Comparison of ENCODE assay signal across 17 cellular contexts in genomic region chr12:44654641-44655625, GRCh38.
A peak's percentile ranks its signal among the peaks of the same experiment; 100 is the strongest.
DNase-seq lines count a peak whose midpoint lies in the region; ATAC-seq and TF ChIP-seq lines count a peak whose summit lies in the region.
"Had no signal": no experiment of that assay in that cellular context is flagged by ENCODE, and none has a peak within 500 bp of the region (broad histone marks: within the 10 kb centered on the region; RNA-seq: fewer than 3 reads in every experiment).

No MANE protein-coding gene starts in this region.

- no peaks in the 10 kb centered on the region for H3K9me3 Mint-ChIP-seq in stimulated activated effector memory CD8-positive, alpha-beta T cell treated with anti-CD3 and anti-CD28 coated beads, Interleukin-12 subunit alpha, Interleukin-12 subunit beta, amount 100 ng/mL, for 72 hours
- H3K9me3 Mint-ChIP-seq: dendritic cell treated with granulocyte-macrophage colony-stimulating factor and Interleukin-4, amounts not matched to agents 40 ng/mL and 50 ng/mL, for 4 days had no signal

- no peaks in the 10 kb centered on the region for H3K36me3 Mint-ChIP-seq in stimulated activated effector memory CD8-positive, alpha-beta T cell treated with anti-CD3 and anti-CD28 coated beads, Interleukin-12 subunit alpha, Interleukin-12 subunit beta, amount 100 ng/mL, for 72 hours

- no peak for TF ChIP-seq EP300 in stomach (IDR thresholded peaks at IDR 0.05)

- peaks cover 13% of the 10 kb centered on the region for H3K4me1 Mint-ChIP-seq in stimulated activated effector memory CD8-positive, alpha-beta T cell treated with anti-CD3 and anti-CD28 coated beads, Interleukin-12 subunit alpha, Interleukin-12 subunit beta, amount 100 ng/mL, for 72 hours
- H3K4me1 Mint-ChIP-seq: activated CD4-positive, alpha-beta memory T cell treated with anti-CD3 and anti-CD28 coated beads, Interleukin-2, amount 10 ng/mL, durations not matched to agents 7 days and 5 days; activated naive CD4-positive, alpha-beta T cell treated with anti-CD3 and anti-CD28 coated beads, Interleukin-2, amount 10 ng/mL, durations not matched to agents 7 days and 5 days had no signal

- no peak overlapping the region for H3K4me3 ChIP-seq in stomach
- H3K4me3 ChIP-seq: GM12878, ovary had no signal

- DNase-seq in NCI-H1436 (lab: John Stamatoyannopoulos, UW) (peak; percentile 59), NCI-H526 treated with DMSO at 0.1 percent for 48 hours (lab: John Stamatoyannopoulos, UW) (peak; percentile 68), head of caudate nucleus (peak; percentile 17 to 86 (median 60)), AML-193 (lab: John Stamatoyannopoulos, UW) (no peak), stomach (no peak), mesenteric fat pad (ENCODE audit: low spot score) (no peak)
- DNase-seq in stimulated activated effector memory CD8-positive, alpha-beta T cell treated with anti-CD3 and anti-CD28 coated beads, Interleukin-12 subunit alpha, Interleukin-12 subunit beta, amount 100 ng/mL, for 72 hours (ENCODE audit: low spot score in 2 of 2), result no peak
- DNase-seq: activated CD4-positive, alpha-beta memory T cell treated with anti-CD3 and anti-CD28 coated beads, Interleukin-2, amount 10 ng/mL, durations not matched to agents 7 days and 5 days; activated naive CD4-positive, alpha-beta T cell treated with anti-CD3 and anti-CD28 coated beads, Interleukin-2, amount 10 ng/mL, durations not matched to agents 7 days and 5 days; Calu3; KG1; left ventricle myocardium superior; NCI-H774; ovary; stimulated activated naive CD4-positive, alpha-beta T cell had no signal

- WGBS in stomach, 5 donors, result 29 to 42% (median 32%) methylated on average over 12 of the region's 12 CpGs

- intact Hi-C loops in head of caudate nucleus (cut with DNase I) (no loop called here), stomach (cut with DNase I; ENCODE audit: low total_unique reads) (no loop called here)

- TF ChIP-seq POLR2A in stomach (IDR thresholded peaks at IDR 0.05), result no peak

- TF ChIP-seq CTCF in stomach (IDR thresholded peaks at IDR 0.05), result no peak

- no peaks in the 10 kb centered on the region for H3K9me3 ChIP-seq in stomach
- H3K9me3 ChIP-seq: ovary had no signal

- no peaks in the 10 kb centered on the region for H3K36me3 ChIP-seq in stomach
- H3K36me3 ChIP-seq: ovary had no signal

- H3K4me3 Mint-ChIP-seq in stimulated activated effector memory CD8-positive, alpha-beta T cell treated with anti-CD3 and anti-CD28 coated beads, Interleukin-12 subunit alpha, Interleukin-12 subunit beta, amount 100 ng/mL, for 72 hours, result no peak overlapping the region
- H3K4me3 Mint-ChIP-seq: activated CD4-positive, alpha-beta memory T cell treated with anti-CD3 and anti-CD28 coated beads, Interleukin-2, amount 10 ng/mL, durations not matched to agents 7 days and 5 days; activated naive CD4-positive, alpha-beta T cell treated with anti-CD3 and anti-CD28 coated beads, Interleukin-2, amount 10 ng/mL, durations not matched to agents 7 days and 5 days; dendritic cell treated with granulocyte-macrophage colony-stimulating factor and Interleukin-4, amounts not matched to agents 40 ng/mL and 50 ng/mL, for 4 days had no signal

- H3K27ac ChIP-seq in stomach, result no peak overlapping the region
- H3K27ac ChIP-seq: ovary had no signal

- ATAC-seq in stimulated activated effector memory CD8-positive, alpha-beta T cell treated with anti-CD3 and anti-CD28 coated beads, Interleukin-12 subunit alpha, Interleukin-12 subunit beta, amount 100 ng/mL, for 72 hours, result peak; percentile 37
- ATAC-seq: GM12878, left ventricle myocardium superior had no signal

- H3K27me3 ChIP-seq in stomach, result no peaks in the 10 kb centered on the region
- H3K27me3 ChIP-seq: ovary had no signal

- no peak overlapping the region for H3K27ac Mint-ChIP-seq in stimulated activated effector memory CD8-positive, alpha-beta T cell treated with anti-CD3 and anti-CD28 coated beads, Interleukin-12 subunit alpha, Interleukin-12 subunit beta, amount 100 ng/mL, for 72 hours
- H3K27ac Mint-ChIP-seq: activated CD4-positive, alpha-beta memory T cell treated with anti-CD3 and anti-CD28 coated beads, Interleukin-2, amount 10 ng/mL, durations not matched to agents 7 days and 5 days; activated naive CD4-positive, alpha-beta T cell treated with anti-CD3 and anti-CD28 coated beads, Interleukin-2, amount 10 ng/mL, durations not matched to agents 7 days and 5 days; dendritic cell treated with granulocyte-macrophage colony-stimulating factor and Interleukin-4, amounts not matched to agents 40 ng/mL and 50 ng/mL, for 4 days had no signal

- H3K4me1 ChIP-seq in stomach, result no peaks in the 10 kb centered on the region

Comparison
In these comparisons a context has a peak if more than half of its experiments do, and no peak if none do; other contexts are left out.
1. DNase-seq: peak in NCI-H1436 (single experiment), NCI-H526 treated with DMSO at 0.1 percent for 48 hours (single experiment) and head of caudate nucleus (42 of 42); none in stimulated activated effector memory CD8-positive, alpha-beta T cell treated with anti-CD3 and anti-CD28 coated beads, Interleukin-12 subunit alpha, Interleukin-12 subunit beta, amount 100 ng/mL, for 72 hours (0 of 2), AML-193 (0 of 2), stomach (single experiment) and mesenteric fat pad (single experiment).